ENCODE assay signal across 25 cellular contexts in the genomic region with DNA sequence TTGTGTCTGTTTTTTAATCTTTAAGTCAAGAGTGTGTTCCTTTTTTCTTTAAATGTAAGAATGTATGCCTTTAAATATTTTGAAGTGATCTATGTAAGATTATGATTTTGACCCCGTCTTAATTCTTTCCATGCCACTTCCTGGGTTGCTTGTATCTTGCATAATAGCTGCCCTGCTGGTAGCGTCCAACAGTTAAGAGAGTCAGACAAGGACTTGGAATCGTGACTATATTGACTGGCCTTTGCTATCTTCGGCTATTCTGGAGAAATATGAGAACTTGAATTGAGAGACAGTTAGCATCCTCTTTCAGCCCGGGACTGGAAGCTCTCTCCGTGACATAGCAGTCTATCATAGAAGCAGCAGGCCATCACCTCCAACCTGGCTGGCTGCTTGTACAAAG. TPM values are rescaled to one million over a fixed set of nuclear protein-coding genes. Genes with fewer than 3 reads are reported as not detected.
DNase-seq lines count a peak whose midpoint lies in the region; ATAC-seq, FAIRE-seq and TF ChIP-seq lines count a peak whose summit lies in the region.
"Had no signal": no experiment of that assay in that cellular context is flagged by ENCODE, and none has a peak within 500 bp of the region (broad histone marks: within the 10 kb centered on the region; RNA-seq: fewer than 3 reads in every experiment).

No MANE protein-coding gene starts in this region.

- CTCF ChIA-PET in activated CD4-positive, alpha-beta memory T cell treated with anti-CD3 and anti-CD28 coated beads for 36 hours (lab: Charles Lee): no interaction called here

- H3K27ac ChIP-seq in right cardiac atrium (ENCODE audit: low read length) (peak overlapping the region; percentile 17), gastrocnemius medialis (peak overlapping the region; percentile 54 to 69 (median 64)), tibial nerve (no peak overlapping the region)
- H3K27ac ChIP-seq: ascending aorta had no signal

- intact Hi-C loops in right cardiac atrium (cut with DNase I): loop anchor here in 2 of 4 donors (10.0 kb wide), 1 partner anchor 47 kb away; no protein-coding TSS in a partner anchor
- intact Hi-C loops in gastrocnemius medialis (cut with DNase I; ENCODE audit: low total_unique reads): no loop called here
- intact Hi-C loops in activated CD4-positive, alpha-beta memory T cell treated with anti-CD3 and anti-CD28 coated beads for 36 hours (cut with micrococcal nuclease): no loop called here

- in situ Hi-C loops in gastrocnemius medialis (cut with MboI; ENCODE audit: low sequenced_read_pairs in 4 of 4): loop anchor here (10.0 to 25.0 kb wide), 4 partner anchors 109 to 1323 kb away; no protein-coding TSS in a partner anchor

- no peaks in the 10 kb centered on the region for H3K4me1 Mint-ChIP-seq in activated CD4-positive, alpha-beta memory T cell treated with anti-CD3 and anti-CD28 coated beads for 36 hours (ENCODE audit: low read depth)
- H3K4me1 Mint-ChIP-seq: stimulated activated naive B cell treated with anti-CD40 and anti-IgM and Interleukin-4, amounts not matched to agents 10 μg/mL and 1 μg/mL and 100 μg/mL, for 72 hours had no signal

- no peak for DNase-seq in HTR-8/SVneo (ENCODE audit: insufficient read length, low spot score)
- DNase-seq in adipocyte (ENCODE audit: low read depth): peak; percentile 49
- no peak for DNase-seq in right cardiac atrium
- DNase-seq in gastrocnemius medialis: no peak
- no peak for DNase-seq in tibial nerve (ENCODE audit: low spot score in 2 of 2)
- DNase-seq in activated CD4-positive, alpha-beta memory T cell treated with anti-CD3 and anti-CD28 coated beads for 36 hours: no peak
- DNase-seq: activated CD8-positive, alpha-beta memory T cell treated with anti-CD3 and anti-CD28 coated beads for 24 hours; activated naive CD4-positive, alpha-beta T cell treated with Interleukin-2 at 50 U/mL for 16 hours; activated T-cell treated with anti-CD3 and anti-CD28 coated beads, Interleukin-2, amount 50 U/mL, for 4 hours; AML-193; cerebellar nuclear complex; effector CD4-positive, alpha-beta T cell; Kasumi-1; mammary epithelial cell; NCI-H1092 treated with DMSO at 0.1 percent for 48 hours; NCI-H2081 treated with DMSO at 0.1 percent for 48 hours; NCI-H510A treated with DMSO at 0.1 percent for 48 hours; NK-92 treated with Interleukin-12 subunit alpha and Interleukin-12 subunit beta, amount 100 ng/mL, for 24 hours; occipital lobe; stimulated activated naive B cell treated with anti-CD40 and anti-IgM and Interleukin-4, amounts not matched to agents 10 μg/mL and 1 μg/mL and 100 μg/mL, for 72 hours; thyroid gland had no signal

- H3K4me1 ChIP-seq in adipocyte (ENCODE audit: control insufficient read depth, insufficient read depth, low read length): peaks cover 67% of the 10 kb centered on the region
- peaks cover 29% of the 10 kb centered on the region for H3K4me1 ChIP-seq in right cardiac atrium (ENCODE audit: control insufficient read depth, insufficient read depth, low read length)
- peaks cover 68 to 71% of the 10 kb centered on the region in 2 donors for H3K4me1 ChIP-seq in gastrocnemius medialis
- peaks cover 0 to 49% (median 2%) of the 10 kb centered on the region in 4 donors for H3K4me1 ChIP-seq in tibial nerve

- peaks cover 65% of the 10 kb centered on the region for H3K36me3 ChIP-seq in adipocyte (ENCODE audit: control insufficient read depth, insufficient read depth, low read length, severe bottlenecking)
- H3K36me3 ChIP-seq in gastrocnemius medialis: no peaks in the 10 kb centered on the region
- peaks cover 0 to 4% (median 0%) of the 10 kb centered on the region in 3 donors for H3K36me3 ChIP-seq in tibial nerve
- H3K36me3 ChIP-seq: ascending aorta, thyroid gland had no signal

- TF ChIP-seq CTCF in gastrocnemius medialis (IDR thresholded peaks at IDR 0.05 in 4 of 5, conservative IDR thresholded peaks at IDR 0.05 in 1 of 5) (no peak), tibial nerve (IDR thresholded peaks at IDR 0.05) (no peak)

- H3K4me3 ChIP-seq in adipocyte (ENCODE audit: low read length): peak overlapping the region; percentile 39
- no peak overlapping the region for H3K4me3 ChIP-seq in right cardiac atrium (ENCODE audit: low read length)
- no peak overlapping the region for H3K4me3 ChIP-seq in gastrocnemius medialis
- H3K4me3 ChIP-seq in tibial nerve: no peak overlapping the region
- H3K4me3 ChIP-seq: ascending aorta, thyroid gland had no signal

- peak; percentile 23 for FAIRE-seq in HTR-8/SVneo (lab: Jason Lieb, UNC)

- TF ChIP-seq EP300 in tibial nerve (IDR thresholded peaks at IDR 0.05): no peak

- peaks cover 7% of the 10 kb centered on the region for H3K27me3 Mint-ChIP-seq in activated CD4-positive, alpha-beta memory T cell treated with anti-CD3 and anti-CD28 coated beads for 36 hours
- H3K27me3 Mint-ChIP-seq: stimulated activated naive B cell treated with anti-CD40 and anti-IgM and Interleukin-4, amounts not matched to agents 10 μg/mL and 1 μg/mL and 100 μg/mL, for 72 hours had no signal

- no peaks in the 10 kb centered on the region for H3K36me3 Mint-ChIP-seq in activated CD4-positive, alpha-beta memory T cell treated with anti-CD3 and anti-CD28 coated beads for 36 hours
- H3K36me3 Mint-ChIP-seq: stimulated activated naive B cell treated with anti-CD40 and anti-IgM and Interleukin-4, amounts not matched to agents 10 μg/mL and 1 μg/mL and 100 μg/mL, for 72 hours had no signal

- H3K27me3 ChIP-seq in adipocyte (replicated peaks; ENCODE audit: control insufficient read depth, insufficient read depth, low read length): no peaks in the 10 kb centered on the region
- no peaks in the 10 kb centered on the region for H3K27me3 ChIP-seq in right cardiac atrium (ENCODE audit: control insufficient read depth, insufficient read depth)
- H3K27me3 ChIP-seq in gastrocnemius medialis: no peaks in the 10 kb centered on the region
- H3K27me3 ChIP-seq in tibial nerve: no peaks in the 10 kb centered on the region
- H3K27me3 ChIP-seq: ascending aorta, thyroid gland had no signal

- H3K4me3 Mint-ChIP-seq in activated CD4-positive, alpha-beta memory T cell treated with anti-CD3 and anti-CD28 coated beads for 36 hours: no peak overlapping the region
- H3K4me3 Mint-ChIP-seq: activated T-cell treated with anti-CD3 and anti-CD28 coated beads, Interleukin-2, amount 50 U/mL, for 4 hours; stimulated activated naive B cell treated with anti-CD40 and anti-IgM and Interleukin-4, amounts not matched to agents 10 μg/mL and 1 μg/mL and 100 μg/mL, for 72 hours had no signal

- H3K9me3 ChIP-seq in adipocyte (ENCODE audit: control insufficient read depth, low read length) (no peaks in the 10 kb centered on the region), right cardiac atrium (ENCODE audit: control insufficient read depth, low read length) (no peaks in the 10 kb centered on the region), gastrocnemius medialis (no peaks in the 10 kb centered on the region), tibial nerve (no peaks in the 10 kb centered on the region)
- H3K9me3 ChIP-seq: ascending aorta, thyroid gland had no signal

- peak overlapping the region; percentile 66 for H3K9ac ChIP-seq in adipocyte (ENCODE audit: low read length)

- H3K27ac Mint-ChIP-seq in activated CD4-positive, alpha-beta memory T cell treated with anti-CD3 and anti-CD28 coated beads for 36 hours: no peak overlapping the region
- H3K27ac Mint-ChIP-seq: stimulated activated naive B cell treated with anti-CD40 and anti-IgM and Interleukin-4, amounts not matched to agents 10 μg/mL and 1 μg/mL and 100 μg/mL, for 72 hours had no signal

- POLR2A ChIA-PET in activated CD4-positive, alpha-beta memory T cell treated with anti-CD3 and anti-CD28 coated beads for 36 hours (lab: Charles Lee): no interaction called here

- TF ChIP-seq POLR2A in gastrocnemius medialis (IDR thresholded peaks at IDR 0.05): no peak
- no peak for TF ChIP-seq POLR2A in tibial nerve (IDR thresholded peaks at IDR 0.05)

- whole genome bisulfite sequencing in right cardiac atrium: 21% methylated on average over 6 of the region's 6 CpGs
- 43 to 44% methylated on average over 6 of the region's 6 CpGs for WGBS in tibial nerve, 2 donors

- no peaks in the 10 kb centered on the region for H3K9me3 Mint-ChIP-seq in activated CD4-positive, alpha-beta memory T cell treated with anti-CD3 and anti-CD28 coated beads for 36 hours
- H3K9me3 Mint-ChIP-seq: activated T-cell treated with anti-CD3 and anti-CD28 coated beads, Interleukin-2, amount 50 U/mL, for 4 hours; stimulated activated naive B cell treated with anti-CD40 and anti-IgM and Interleukin-4, amounts not matched to agents 10 μg/mL and 1 μg/mL and 100 μg/mL, for 72 hours had no signal

- ATAC-seq in right cardiac atrium (peak in 1 of 2 donors; percentile 10), gastrocnemius medialis (peak; percentile 37 to 46), GM18861 (IDR thresholded peaks at IDR 0.05; ENCODE audit: unreplicated experiment) (no peak)
- ATAC-seq: activated T-cell treated with anti-CD3 and anti-CD28 coated beads, Interleukin-2, amount 50 U/mL, for 4 hours; esophagus mucosa; SK-N-SH treated with all-trans-retinoic acid at 6 μM for 48 hours; stimulated activated naive B cell treated with anti-CD40 and anti-IgM and Interleukin-4, amounts not matched to agents 10 μg/mL and 1 μg/mL and 100 μg/mL, for 72 hours had no signal

RNA-seq across cellular contexts. Expression of a gene that starts 13.0 kb away (rescaled TPM):
- 10 to 100 TPM; 92.2 to 98.8 (median 94.3) TPM for total RNA-seq in right cardiac atrium
- 37.7 TPM for polyA plus RNA-seq in right cardiac atrium
- 10 to 100 TPM; 20.4 to 29.0 (median 22.1) TPM for total RNA-seq in gastrocnemius medialis
- 10 to 100 TPM; 45.7 to 90.0 (median 57.7) TPM for total RNA-seq in tibial nerve
- 1 to 10 TPM; 1.5 to 1.6 TPM for total RNA-seq in activated CD4-positive, alpha-beta memory T cell treated with anti-CD3 and anti-CD28 coated beads for 36 hours

Comparison
In these comparisons a context has a peak if more than half of its experiments do, and no peak if none do; other contexts are left out.
1. H3K27ac ChIP-seq: peak in right cardiac atrium (single experiment) and gastrocnemius medialis (4 of 4); none in tibial nerve (0 of 4).
2. RNA of a gene that starts 13.0 kb away (total RNA-seq): 92.2 to 98.8 TPM in right cardiac atrium, 45.7 to 90.0 TPM in tibial nerve and 20.4 to 29.0 TPM in gastrocnemius medialis; 1.5 to 1.6 TPM in activated CD4-positive, alpha-beta memory T cell treated with anti-CD3 and anti-CD28 coated beads for 36 hours; every median in the first group is over 4 times any median in the second.